Comparison of ENCODE assay signal across 12 cellular contexts in the genomic region with DNA sequence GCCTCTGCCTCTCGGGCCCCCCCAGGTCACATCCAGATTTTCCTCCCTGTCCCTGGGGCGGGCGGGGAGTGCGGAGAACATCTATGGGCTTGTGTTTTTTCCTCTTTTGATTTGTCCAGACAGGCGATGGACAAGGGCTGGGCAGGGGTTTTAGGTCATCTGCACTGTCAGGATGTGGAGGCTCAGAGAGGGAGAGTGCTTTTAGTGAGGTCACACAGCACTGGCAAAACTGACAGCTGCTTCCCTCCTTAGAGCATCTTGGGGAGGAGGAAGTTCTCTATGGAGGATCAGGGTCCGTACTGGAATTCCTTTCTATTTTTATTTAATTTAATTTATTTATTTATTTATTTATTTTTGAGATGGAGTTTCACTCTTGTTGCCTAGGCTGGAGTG. TPM values are rescaled to one million over a fixed set of nuclear protein-coding genes. Genes with fewer than 3 reads are reported as not detected.
DNase-seq lines count a peak whose midpoint lies in the region; ATAC-seq, FAIRE-seq and TF ChIP-seq lines count a peak whose summit lies in the region.
"Had no signal": no experiment of that assay in that cellular context is flagged by ENCODE, and none has a peak within 500 bp of the region (broad histone marks: within the 10 kb centered on the region; RNA-seq: fewer than 3 reads in every experiment).

No MANE protein-coding gene starts in this region.

- WGBS in SK-N-SH (ENCODE audit: low lambda C conversion rate) = 97% methylated on average over 6 of the region's 6 CpGs

- H3K27me3 ChIP-seq in Panc1 (ENCODE audit: control insufficient read depth, insufficient read depth, low read length) (no peaks in the 10 kb centered on the region), colonic mucosa (no peaks in the 10 kb centered on the region), muscle layer of colon (ENCODE audit: control insufficient read depth in 1 of 2, insufficient read depth in 2 of 2, low read length in 2 of 2) (no peaks in the 10 kb centered on the region), thoracic aorta (replicated peaks; ENCODE audit: insufficient read depth) (no peaks in the 10 kb centered on the region), SK-N-SH (ENCODE audit: insufficient read depth) (no peaks in the 10 kb centered on the region)

- no peaks in the 10 kb centered on the region for H3K9me3 ChIP-seq in Panc1 (ENCODE audit: control insufficient read depth, insufficient read depth, low read depth, low read length)
- no peaks in the 10 kb centered on the region for H3K9me3 ChIP-seq in colonic mucosa
- H3K9me3 ChIP-seq in muscle layer of colon (ENCODE audit: low read length) = no peaks in the 10 kb centered on the region
- no peaks in the 10 kb centered on the region for H3K9me3 ChIP-seq in thoracic aorta
- H3K9me3 ChIP-seq in SK-N-SH = no peaks in the 10 kb centered on the region

- H3K36me3 ChIP-seq in Panc1 (ENCODE audit: control insufficient read depth, insufficient read depth, low read length) = 0 out of 2 replicates have a peak, but pooled peaks cover 2% of the 10 kb centered on the region
- no peaks in the 10 kb centered on the region for H3K36me3 ChIP-seq in colonic mucosa
- H3K36me3 ChIP-seq in muscle layer of colon (ENCODE audit: insufficient read depth, low read length) = peaks cover 3% of the 10 kb centered on the region
- H3K36me3 ChIP-seq in thoracic aorta = no peaks in the 10 kb centered on the region
- peaks cover 5 to 8% of the 10 kb centered on the region in 2 experiments for H3K36me3 ChIP-seq in SK-N-SH (replicated peaks in 1 of 2; ENCODE audit: control insufficient read depth in 1 of 2, insufficient read depth in 2 of 2, low read length in 1 of 2)

- peak overlapping the region; percentile 34 to 73 for H3K9ac ChIP-seq in colonic mucosa (ENCODE audit: low read depth in 2 of 2, low read length in 2 of 2)
- H3K9ac ChIP-seq in muscle layer of colon (ENCODE audit: low read length) = peak overlapping the region; percentile 71
- H3K9ac ChIP-seq in SK-N-SH = no peak overlapping the region

- BruUV-seq in Panc1 (replicated peaks; lab: Mats Ljungman, UMichigan) = no TSS peak

- H4K20me1 ChIP-seq in SK-N-SH (ENCODE audit: insufficient read depth) = peaks cover 31% of the 10 kb centered on the region

- H3K4me2 ChIP-seq in SK-N-SH = no peak overlapping the region

- intact Hi-C loops in Panc1 (cut with micrococcal nuclease; ENCODE audit: unreplicated experiment) (no loop called here), colonic mucosa (cut with DNase I) (no loop called here)

- H3K79me2 ChIP-seq in SK-N-SH (ENCODE audit: insufficient read depth) = peaks cover 77% of the 10 kb centered on the region

- H3K4me1 ChIP-seq in Panc1 (ENCODE audit: control insufficient read depth, insufficient read depth, low read length) (peaks cover 20% of the 10 kb centered on the region), colonic mucosa (no peaks in the 10 kb centered on the region), muscle layer of colon (ENCODE audit: insufficient read depth, low read length) (peaks cover 52% of the 10 kb centered on the region), thoracic aorta (ENCODE audit: control insufficient read depth in 1 of 2, low read depth in 2 of 2) (peaks cover 14 to 74% of the 10 kb centered on the region in 2 donors), SK-N-SH (ENCODE audit: control insufficient read depth in 1 of 2, insufficient read depth in 2 of 2, low read depth in 1 of 2, low read length in 1 of 2) (peaks cover 0 to 20% of the 10 kb centered on the region in 2 experiments; a peak in 2 of 4 replicates)

- no peak overlapping the region for H2AFZ ChIP-seq in SK-N-SH (ENCODE audit: low read depth)

- H3K9me2 ChIP-seq in SK-N-SH = no peaks in the 10 kb centered on the region

- TF ChIP-seq EP300 in SK-N-SH (IDR thresholded peaks at IDR 0.05; ENCODE audit: borderline replicate concordance in 1 of 2, low read depth in 1 of 2, low read length in 1 of 2) = no peak

- ATAC-seq in Panc1 = no peak
- ATAC-seq in thoracic aorta (ENCODE audit: insufficient number of reproducible peaks, low FRiP score, low read depth) = no peak
- ATAC-seq in GM19395 (IDR thresholded peaks at IDR 0.05; ENCODE audit: unreplicated experiment) = no peak

- no peak for FAIRE-seq in D721Med (lab: Jason Lieb, UNC)
- FAIRE-seq: G401.6 had no signal

- TF ChIP-seq CTCF in Panc1 (IDR thresholded peaks at IDR 0.05) = no peak
- TF ChIP-seq CTCF in colonic mucosa (IDR thresholded peaks at IDR 0.05) = no peak
- no peak for TF ChIP-seq CTCF in thoracic aorta (IDR thresholded peaks at IDR 0.05)
- TF ChIP-seq CTCF in D721Med (IDR thresholded peaks at IDR 0.05; ENCODE audit: insufficient read depth, missing control alignments) = no peak
- TF ChIP-seq CTCF in SK-N-SH (IDR thresholded peaks at IDR 0.05) = no peak

- CTCF ChIA-PET in Panc1 (lab: Charles Lee) (no interaction called here), SK-N-SH (lab: Yijun Ruan, JAX) (no interaction called here)

- in situ Hi-C loops in Panc1 (cut with HindIII; ENCODE audit: low pct_unique_long_range_greater_than_20kb, low sequenced_read_pairs) = no loop called here

- POLR2A ChIA-PET in Panc1 (lab: Charles Lee) = no interaction called here
- POLR2A ChIA-PET in SK-N-SH (lab: Yijun Ruan, JAX) = no interaction called here

- H3F3A ChIP-seq in SK-N-SH (replicated peaks; ENCODE audit: insufficient read depth) = no peaks in the 10 kb centered on the region

- DNase-seq in Panc1 (ENCODE audit: low read depth, low spot score) = no peak
- DNase-seq in colonic mucosa = no peak
- no peak for DNase-seq in thoracic aorta (ENCODE audit: low spot score)
- no peak for DNase-seq in GM19238 (ENCODE audit: insufficient read length, low spot score)
- no peak for DNase-seq in D721Med (ENCODE audit: insufficient read length, low spot score)
- no peak for DNase-seq in SK-N-SH
- DNase-seq: activated naive CD4-positive, alpha-beta T cell treated with anti-CD3 and anti-CD28 coated beads for 36 hours; glutamatergic neuron; T1000 had no signal

- no peak overlapping the region for H3K4me3 ChIP-seq in Panc1 (ENCODE audit: low read depth in 2 of 2, low read length in 2 of 2)
- H3K4me3 ChIP-seq in colonic mucosa = no peak overlapping the region
- H3K4me3 ChIP-seq in muscle layer of colon (ENCODE audit: low read depth in 1 of 2, low read length in 2 of 2) = peak overlapping the region; percentile 37 to 50
- peak overlapping the region; percentile 69 for H3K4me3 ChIP-seq in thoracic aorta
- no peak overlapping the region for H3K4me3 ChIP-seq in SK-N-SH (ENCODE audit: low read depth in 2 of 2, low read length in 1 of 2)

- no peak for TF ChIP-seq RAD21 in SK-N-SH (IDR thresholded peaks at IDR 0.05; ENCODE audit: low read length)

- H3K27ac ChIP-seq in Panc1 (ENCODE audit: low read length) = peak overlapping the region; percentile 66
- peak overlapping the region; percentile 93 for H3K27ac ChIP-seq in colonic mucosa
- H3K27ac ChIP-seq in muscle layer of colon (ENCODE audit: low read depth, low read length) = peak overlapping the region; percentile 89
- H3K27ac ChIP-seq in thoracic aorta = peak overlapping the region; percentile 99 to 100
- no peak overlapping the region for H3K27ac ChIP-seq in SK-N-SH (ENCODE audit: low read depth in 2 of 2, low read length in 1 of 2)

TF ChIP-seq in SK-N-SH, 30 proteins besides CTCF, POLR2A, EP300 and RAD21 (continues in another document):
- no peak for TF ChIP-seq GABPA (IDR thresholded peaks at IDR 0.05; ENCODE audit: low read depth)
- no peak for TF ChIP-seq MXI1 (IDR thresholded peaks at IDR 0.05; ENCODE audit: low read depth, low read length)
- TF ChIP-seq NFIC (IDR thresholded peaks at IDR 0.05; ENCODE audit: borderline replicate concordance) = no peak
- no peak for TF ChIP-seq YY1 (IDR thresholded peaks at IDR 0.05; ENCODE audit: low read depth)
- no peak for TF ChIP-seq FOXM1 (IDR thresholded peaks at IDR 0.05; ENCODE audit: low read depth)
- TF ChIP-seq, protein P1, sequence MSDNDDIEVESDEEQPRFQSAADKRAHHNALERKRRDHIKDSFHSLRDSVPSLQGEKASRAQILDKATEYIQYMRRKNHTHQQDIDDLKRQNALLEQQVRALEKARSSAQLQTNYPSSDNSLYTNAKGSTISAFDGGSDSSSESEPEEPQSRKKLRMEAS (IDR thresholded peaks at IDR 0.05; ENCODE audit: low read depth) = no peak
- no peak for TF ChIP-seq FOXJ3 (CRISPR knock-in tag; IDR thresholded peaks at IDR 0.05)
- no peak for TF ChIP-seq MEF2A (IDR thresholded peaks at IDR 0.05; ENCODE audit: borderline replicate concordance, low read depth)
- TF ChIP-seq USF1 (IDR thresholded peaks at IDR 0.05; ENCODE audit: borderline replicate concordance, low read depth) = no peak

RNA-seq across cellular contexts. Expression of gene NFIC, which starts 38.9 kb away (rescaled TPM):
- total RNA-seq in Panc1 (2021; ENCODE audit: unreplicated experiment) (120 TPM), colonic mucosa (10 to 100 TPM; 42.0 to 71.3 TPM), thoracic aorta (100 to 1,000 TPM; 178 to 203 TPM)
- 56.0 TPM for polyA plus RNA-seq in Panc1 (2012; ENCODE audit: insufficient read length)
- polyA plus RNA-seq in SK-N-SH (2012; rRNA removed) = 2.6 and 7.2 TPM in 2 replicates
- 5.7 and 8.1 TPM in 2 replicates for polyA plus RNA-seq in SK-N-SH (2012; cell fraction: cytosol; rRNA removed)
- polyA plus RNA-seq in SK-N-SH (2012; cell fraction: nucleus; rRNA removed) = 13.4 and 14.9 TPM in 2 replicates

Comparison
In these comparisons a context has a peak if more than half of its experiments do, and no peak if none do; other contexts are left out.
1. H3K27ac ChIP-seq: peak in Panc1 (single experiment), colonic mucosa (single experiment), muscle layer of colon (single experiment) and thoracic aorta (2 of 2); none in SK-N-SH (0 of 2).
2. H3K4me3 ChIP-seq: peak in muscle layer of colon (2 of 2) and thoracic aorta (single experiment); none in Panc1 (0 of 2), colonic mucosa (single experiment) and SK-N-SH (0 of 2).